Comparison of ENCODE assay signal across 25 cellular contexts in the genomic region with DNA sequence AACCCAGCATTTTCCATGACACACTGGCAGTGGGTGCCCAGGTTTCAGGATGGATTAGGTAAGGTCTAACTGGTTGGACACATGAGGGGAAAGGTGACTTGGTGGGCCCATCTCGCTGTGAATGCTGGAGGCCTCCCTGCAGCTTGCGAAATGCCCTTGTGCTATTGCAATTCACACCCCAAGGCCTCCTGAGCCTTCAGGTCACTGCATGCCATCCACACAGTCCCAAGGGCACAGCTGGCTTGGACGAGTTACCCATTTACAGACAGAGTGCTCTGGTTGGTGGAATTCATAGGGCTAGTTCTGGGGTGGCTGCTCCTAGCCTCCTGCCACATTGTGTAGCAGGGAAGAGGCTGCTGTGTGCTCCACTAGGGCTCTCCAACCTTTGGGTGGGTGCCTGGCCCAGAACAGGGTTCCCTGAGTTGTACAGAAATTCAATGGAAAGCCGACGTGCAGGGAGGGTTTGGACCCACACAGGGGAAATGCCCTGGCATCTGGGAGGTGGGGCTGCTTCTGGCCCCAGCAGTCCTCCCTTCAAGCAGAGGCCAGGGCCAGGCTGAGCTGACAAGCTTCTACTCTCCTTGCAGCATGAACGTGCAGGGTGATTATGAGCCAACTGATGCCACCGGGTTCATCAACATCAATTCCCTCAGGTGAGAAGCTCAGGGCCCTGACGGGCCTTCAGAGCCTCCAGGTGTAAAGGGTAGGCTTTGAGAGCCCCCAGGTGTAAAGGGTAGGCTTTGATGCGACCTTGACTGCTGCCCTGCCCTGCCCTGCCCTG. TPM values are rescaled to one million over a fixed set of nuclear protein-coding genes. Genes with fewer than 3 reads are reported as not detected.
DNase-seq lines count a peak whose midpoint lies in the region; ATAC-seq and TF ChIP-seq lines count a peak whose summit lies in the region.
"Had no signal": no experiment of that assay in that cellular context is flagged by ENCODE, and none has a peak within 500 bp of the region (broad histone marks: within the 10 kb centered on the region; RNA-seq: fewer than 3 reads in every experiment).

No MANE protein-coding gene starts in this region.

- peaks cover 11 to 18% of the 10 kb centered on the region in 2 experiments for H3K4me1 ChIP-seq in HCT116 (ENCODE audit: control insufficient read depth in 1 of 2, insufficient read depth in 2 of 2, low read length in 2 of 2)
- H3K4me1 ChIP-seq in RWPE2 (ENCODE audit: insufficient read depth, poor library complexity, severe bottlenecking), result no peaks in the 10 kb centered on the region
- no peaks in the 10 kb centered on the region for H3K4me1 ChIP-seq in osteoblast (ENCODE audit: insufficient read depth, low read length)
- H3K4me1 ChIP-seq: sigmoid colon, testis had no signal

- TF ChIP-seq CTCF in HCT116 (IDR thresholded peaks at IDR 0.05 in 2 of 3, conservative IDR thresholded peaks at IDR 0.05 in 1 of 3; ENCODE audit: borderline replicate concordance in 1 of 3, insufficient read depth in 1 of 3, low read depth in 2 of 3, low read length in 2 of 3) (no peak), RWPE2 (IDR thresholded peaks at IDR 0.05; ENCODE audit: poor library complexity, severe bottlenecking) (no peak), osteoblast (IDR thresholded peaks at IDR 0.05; ENCODE audit: extremely low read depth, low read depth, low read length) (no peak), brain microvascular endothelial cell (IDR thresholded peaks at IDR 0.05; ENCODE audit: low read depth, low read length, missing control alignments) (no peak)

- in situ Hi-C loops in brain microvascular endothelial cell (cut with HindIII; ENCODE audit: low pct_ligation_motif_present, low sequenced_read_pairs) (no loop called here), KBM-7 (cut with MboI; ENCODE audit: low pct_unique_long_range_greater_than_20kb, low sequenced_read_pairs) (no loop called here)

- POLR2A ChIA-PET in HCT116 (lab: Charles Lee), result no interaction called here

- CTCF ChIA-PET in HCT116 (lab: Charles Lee), result interaction anchor here (1.4 kb wide), 1 partner anchor 185 kb away, joined by 3 read pairs; no protein-coding TSS in a partner anchor

- H3K27ac ChIP-seq in HCT116 (ENCODE audit: low read depth, low read length), result no peak overlapping the region; the same call in 1 of the 2 replicates
- H3K27ac ChIP-seq in RWPE2 (ENCODE audit: poor library complexity, severe bottlenecking), result no peak overlapping the region
- H3K27ac ChIP-seq in osteoblast (ENCODE audit: low read depth, low read length), result no peak overlapping the region
- H3K27ac ChIP-seq in brain microvascular endothelial cell, result no peak overlapping the region
- H3K27ac ChIP-seq: epithelial cell of prostate, ovary, sigmoid colon, testis had no signal

- no peak for TF ChIP-seq RAD21 in HCT116 (IDR thresholded peaks at IDR 0.05; ENCODE audit: low read depth)

- no peaks in the 10 kb centered on the region for H3K27me3 ChIP-seq in HCT116 (ENCODE audit: insufficient read depth, low read length)
- no peaks in the 10 kb centered on the region for H3K27me3 ChIP-seq in RWPE2 (ENCODE audit: insufficient read depth, poor library complexity, severe bottlenecking)
- H3K27me3 ChIP-seq in osteoblast (ENCODE audit: insufficient read depth, low read length), result no peaks in the 10 kb centered on the region
- H3K27me3 ChIP-seq in MG63, result no peaks in the 10 kb centered on the region
- no peaks in the 10 kb centered on the region for H3K27me3 ChIP-seq in brain microvascular endothelial cell (replicated peaks)
- H3K27me3 ChIP-seq: ovary, sigmoid colon, testis had no signal

- TF ChIP-seq POLR2A in HCT116 (IDR thresholded peaks at IDR 0.05; ENCODE audit: borderline replicate concordance, extremely low read depth, insufficient read depth, insufficient read length), result no peak

- intact Hi-C loops in HCT116 (cut with micrococcal nuclease), result no loop called here

- H2AFZ ChIP-seq in HCT116 (ENCODE audit: low read depth, low read length, poor library complexity, severe bottlenecking), result no peak overlapping the region
- H2AFZ ChIP-seq in osteoblast (ENCODE audit: low read length), result no peak overlapping the region

- H3K4me3 ChIP-seq in HCT116 (replicated peaks in 1 of 2; ENCODE audit: low read depth in 1 of 2, low read length in 2 of 2) (no peak overlapping the region), RWPE2 (ENCODE audit: severe bottlenecking) (no peak overlapping the region), osteoblast (ENCODE audit: insufficient read depth, low read length) (no peak overlapping the region), MG63 (no peak overlapping the region), brain microvascular endothelial cell (ENCODE audit: low read depth, low read length) (no peak overlapping the region)
- H3K4me3 ChIP-seq: ovary, sigmoid colon, testis had no signal

- peaks cover 3 to 14% of the 10 kb centered on the region in 2 experiments; a peak in 2 of 4 replicates for H3K9me3 ChIP-seq in HCT116 (ENCODE audit: control insufficient read depth in 1 of 2, insufficient read depth in 1 of 2, low read depth in 1 of 2, low read length in 2 of 2)
- H3K9me3 ChIP-seq in RWPE2 (ENCODE audit: severe bottlenecking), result no peaks in the 10 kb centered on the region
- H3K9me3 ChIP-seq in osteoblast (ENCODE audit: low read depth, low read length), result peaks cover 3% of the 10 kb centered on the region
- no peaks in the 10 kb centered on the region for H3K9me3 ChIP-seq in MG63
- H3K9me3 ChIP-seq: testis had no signal

- H3K9ac ChIP-seq in HCT116 (ENCODE audit: low read length), result 0 out of 2 replicates have a peak overlapping the region, but pooled peaks have one; percentile 33

- ATAC-seq in HCT116 (0 out of 2 replicates have a peak, but pooled peaks have one; percentile 23), RWPE2 (ENCODE audit: low read depth) (0 out of 3 replicates have a peak, but pooled peaks have one; percentile 22), esophagus mucosa (peak; percentile 7)

- peak overlapping the region; percentile 61; the same call in 1 of the 2 replicates for H3K4me2 ChIP-seq in HCT116 (ENCODE audit: low read length)
- H3K4me2 ChIP-seq in osteoblast (ENCODE audit: insufficient read depth, low read length), result no peak overlapping the region

- DNase-seq in HCT116 (ENCODE audit: low read depth, low spot score) (no peak), RWPE2 (ENCODE audit: low spot score) (no peak), osteoblast (ENCODE audit: insufficient read length, low spot score, missing footprints) (peak; percentile 43), MG63 (no peak), brain microvascular endothelial cell (no peak), KBM-7 (no peak)
- DNase-seq in activated naive CD4-positive, alpha-beta T cell (lab: John Stamatoyannopoulos, UW), result no peak
- DNase-seq: activated CD4-positive, alpha-beta T cell treated with anti-CD3 and anti-CD28 coated beads, Interleukin-2, amount 10 ng/mL, durations not matched to agents 7 days and 5 days; activated CD8-positive, alpha-beta memory T cell treated with anti-CD3 and anti-CD28 coated beads, Interleukin-2, amount 50 U/mL, for 48 hours; activated gamma-delta T cell treated with Interleukin-2 at 50 U/mL for 16 hours; caudate nucleus; CD8-positive, alpha-beta memory T cell; HCEC 1CT; hypothalamus; islet precursor cell; naive B cell; NCI-H1436; NCI-H524 treated with DMSO at 0.1 percent for 48 hours; ovary; Right ventricle myocardium superior; sigmoid colon; T-helper 1 cell had no signal

- H3K79me2 ChIP-seq in HCT116 (ENCODE audit: insufficient read depth, low read length) (no peaks in the 10 kb centered on the region), osteoblast (ENCODE audit: insufficient read depth, low read length) (no peaks in the 10 kb centered on the region)

- no TSS peak for BruUV-seq in HCT116 (replicated peaks; lab: Mats Ljungman, UMichigan)

- RAD21 ChIA-PET in HCT116 (lab: Charles Lee; ENCODE audit: low non-redundant PET in 1 of 2, low total read pairs in 2 of 2, uncharacterized antibody in 2 of 2, unreplicated experiment in 2 of 2), result no interaction called here

- H3K36me3 ChIP-seq in HCT116 (ENCODE audit: control insufficient read depth in 1 of 2, insufficient read depth in 2 of 2, low read length in 2 of 2) (no peaks in the 10 kb centered on the region), RWPE2 (ENCODE audit: low read depth) (peaks cover 3% of the 10 kb centered on the region; the same call in 1 of the 2 replicates), osteoblast (ENCODE audit: insufficient read depth, low read length) (peaks cover 25% of the 10 kb centered on the region), MG63 (peaks cover 74% of the 10 kb centered on the region), brain microvascular endothelial cell (replicated peaks) (no peaks in the 10 kb centered on the region)
- H3K36me3 ChIP-seq: ovary had no signal

- no peaks in the 10 kb centered on the region for H3K9me2 ChIP-seq in HCT116 (ENCODE audit: insufficient read depth)

- H4K20me1 ChIP-seq in HCT116 (ENCODE audit: insufficient read depth) (no peaks in the 10 kb centered on the region), osteoblast (ENCODE audit: insufficient read depth, low read length) (no peaks in the 10 kb centered on the region)

TF ChIP-seq in HCT116, 20 proteins besides CTCF, POLR2A, EP300 and RAD21:
- TF ChIP-seq EGR1 (IDR thresholded peaks at IDR 0.05; ENCODE audit: low read depth) (no peak), TCF7L2 (IDR thresholded peaks at IDR 0.05; ENCODE audit: borderline replicate concordance, extremely low read depth, insufficient read depth, insufficient read length) (no peak), ATF3 (IDR thresholded peaks at IDR 0.05) (no peak), EZH2phosphoT487 (IDR thresholded peaks at IDR 0.05; ENCODE audit: borderline replicate concordance) (no peak), CEBPB (IDR thresholded peaks at IDR 0.05; ENCODE audit: low read depth) (no peak), CBX3 (IDR thresholded peaks at IDR 0.05; ENCODE audit: low read depth) (no peak), FOSL1 (IDR thresholded peaks at IDR 0.05; ENCODE audit: low read depth) (no peak), YY1 (IDR thresholded peaks at IDR 0.05; ENCODE audit: extremely low read depth, insufficient replicate concordance, low read depth, low read length) (no peak)

RNA-seq across cellular contexts. Expression of gene ASS1, which starts 54.3 kb away (rescaled TPM):
- 92.6 TPM for total RNA-seq in HCT116 (2021; ENCODE audit: unreplicated experiment)
- polyA plus RNA-seq in HCT116 (2012), result 159 and 175 TPM in 2 replicates
- total RNA-seq in esophagus mucosa, result 101 TPM
- 134 and 195 TPM in 2 replicates for total RNA-seq in osteoblast
- total RNA-seq in MG63 (2014; rRNA removed; shearing (Covaris generic); ENCODE audit: low replicate concordance), result 536 and 752 TPM in 2 replicates
- polyA plus RNA-seq: CD8-positive, alpha-beta memory T cell had no signal
